In genomic region chr5:127419007-127419406, GRCh38 we compare ENCODE assay signal across 1 cellular context.
TF ChIP-seq lines count a peak whose summit lies in the region.

No MANE protein-coding gene starts in this region.

TF ChIP-seq in H1, 55 proteins besides CTCF, POLR2A, EP300 and RAD21 (continued from another document):
- TF ChIP-seq CTBP2 (IDR thresholded peaks at IDR 0.05; ENCODE audit: borderline replicate concordance, insufficient read depth, insufficient read length, low read length) (no peak), RNF2 (IDR thresholded peaks at IDR 0.05; ENCODE audit: borderline replicate concordance, low read depth, low read length, missing control alignments, poor library complexity, severe bottlenecking) (no peak), POLR2AphosphoS5 (IDR thresholded peaks at IDR 0.05; ENCODE audit: low read depth, low read length) (no peak), CEBPB (IDR thresholded peaks at IDR 0.05; ENCODE audit: low read depth, low read length) (no peak), SRF (IDR thresholded peaks at IDR 0.05; ENCODE audit: low read depth, low read length) (no peak), RBBP5 (IDR thresholded peaks at IDR 0.05; ENCODE audit: borderline replicate concordance, low read depth, low read length) (no peak), KDM1A (IDR thresholded peaks at IDR 0.05; ENCODE audit: borderline replicate concordance, low read length) (no peak), SIX5 (IDR thresholded peaks at IDR 0.05; ENCODE audit: low read depth, low read length) (no peak), EGR1 (IDR thresholded peaks at IDR 0.05; ENCODE audit: borderline replicate concordance, low read depth, low read length) (no peak), FOSL1 (IDR thresholded peaks at IDR 0.05; ENCODE audit: insufficient read depth, low read depth, low read length) (no peak), SIRT6 (IDR thresholded peaks at IDR 0.05; ENCODE audit: low read length) (no peak)
- TF ChIP-seq, protein P1, sequence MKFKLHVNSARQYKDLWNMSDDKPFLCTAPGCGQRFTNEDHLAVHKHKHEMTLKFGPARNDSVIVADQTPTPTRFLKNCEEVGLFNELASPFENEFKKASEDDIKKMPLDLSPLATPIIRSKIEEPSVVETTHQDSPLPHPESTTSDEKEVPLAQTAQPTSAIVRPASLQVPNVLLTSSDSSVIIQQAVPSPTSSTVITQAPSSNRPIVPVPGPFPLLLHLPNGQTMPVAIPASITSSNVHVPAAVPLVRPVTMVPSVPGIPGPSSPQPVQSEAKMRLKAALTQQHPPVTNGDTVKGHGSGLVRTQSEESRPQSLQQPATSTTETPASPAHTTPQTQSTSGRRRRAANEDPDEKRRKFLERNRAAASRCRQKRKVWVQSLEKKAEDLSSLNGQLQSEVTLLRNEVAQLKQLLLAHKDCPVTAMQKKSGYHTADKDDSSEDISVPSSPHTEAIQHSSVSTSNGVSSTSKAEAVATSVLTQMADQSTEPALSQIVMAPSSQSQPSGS (IDR thresholded peaks at IDR 0.05; ENCODE audit: low read length) = no peak
